In genomic region chr19:37467608-37468090, GRCh38 we compare ENCODE assay signal across 8 cellular contexts. TPM values are rescaled to one million over a fixed set of nuclear protein-coding genes. Genes with fewer than 3 reads are reported as not detected.
DNase-seq lines count a peak whose midpoint lies in the region; ATAC-seq and TF ChIP-seq lines count a peak whose summit lies in the region.

No MANE protein-coding gene starts in this region.

- H3K79me2 ChIP-seq in parathyroid adenoma: peaks cover 12% of the 10 kb centered on the region

- intact Hi-C loops in esophagus squamous epithelium (cut with DNase I): no loop called here

- DNase-seq in RWPE2 (ENCODE audit: low spot score) (no peak), esophagus squamous epithelium (lab: John Stamatoyannopoulos, UW) (no peak), AG20443 (ENCODE audit: low spot score) (no peak)
- no peak for DNase-seq in stimulated activated CD4-positive, alpha-beta T cell treated with anti-CD3 and anti-CD28 coated beads, Interleukin-15, amount 100 ng/mL, for 24 hours

- peak overlapping the region; percentile 97 for H2AFZ ChIP-seq in parathyroid adenoma

- H3K4me3 ChIP-seq in GM08714 (ENCODE audit: low read length) (peak overlapping the region; percentile 80; the same call in 1 of the 2 replicates), RWPE2 (ENCODE audit: severe bottlenecking) (peak overlapping the region; percentile 73), esophagus squamous epithelium (peak overlapping the region; percentile 66 to 88 (median 78)), parathyroid adenoma (ENCODE audit: low read depth, low read length) (peak overlapping the region; percentile 78)

- H3K36me3 ChIP-seq in RWPE2 (ENCODE audit: low read depth) (peaks cover 31% of the 10 kb centered on the region), esophagus squamous epithelium (peaks cover 0 to 41% (median 0%) of the 10 kb centered on the region in 3 donors), parathyroid adenoma (ENCODE audit: control insufficient read depth, insufficient read depth, low read length) (no peaks in the 10 kb centered on the region)

- no peak for ATAC-seq in RWPE2 (ENCODE audit: low read depth)
- ATAC-seq in HG03520 (IDR thresholded peaks at IDR 0.05; ENCODE audit: unreplicated experiment): no peak
- no peak for ATAC-seq in HG03432 (IDR thresholded peaks at IDR 0.05; ENCODE audit: unreplicated experiment)

- peak overlapping the region; percentile 64 for H3K4me2 ChIP-seq in parathyroid adenoma (ENCODE audit: low read length)

- 48 to 52% methylated on average over 16 of the region's 18 CpGs for WGBS in esophagus squamous epithelium, 2 donors

- no peak overlapping the region for H3K9ac ChIP-seq in parathyroid adenoma

- TF ChIP-seq CTCF in RWPE2 (IDR thresholded peaks at IDR 0.05; ENCODE audit: poor library complexity, severe bottlenecking): no peak
- peak in 1 of 6 experiments; percentile 3 for TF ChIP-seq CTCF in esophagus squamous epithelium (IDR thresholded peaks at IDR 0.05)
- TF ChIP-seq CTCF in parathyroid adenoma (IDR thresholded peaks at IDR 0.05): no peak

- H3K27ac ChIP-seq in RWPE2 (ENCODE audit: poor library complexity, severe bottlenecking): peak overlapping the region; percentile 51
- H3K27ac ChIP-seq in esophagus squamous epithelium: peak overlapping the region; percentile 79 to 96 (median 94)
- peak overlapping the region; percentile 79 for H3K27ac ChIP-seq in parathyroid adenoma

- no peak for TF ChIP-seq POLR2A in esophagus squamous epithelium (IDR thresholded peaks at IDR 0.05)

- H3K27me3 ChIP-seq in RWPE2 (ENCODE audit: insufficient read depth, poor library complexity, severe bottlenecking) (no peaks in the 10 kb centered on the region), esophagus squamous epithelium (no peaks in the 10 kb centered on the region), parathyroid adenoma (ENCODE audit: control insufficient read depth, insufficient read depth, low read length) (no peaks in the 10 kb centered on the region)

- H3K4me1 ChIP-seq in RWPE2 (ENCODE audit: insufficient read depth, poor library complexity, severe bottlenecking): no peaks in the 10 kb centered on the region
- peaks cover 10 to 36% (median 10%) of the 10 kb centered on the region in 3 donors for H3K4me1 ChIP-seq in esophagus squamous epithelium
- H3K4me1 ChIP-seq in parathyroid adenoma: peaks cover 6% of the 10 kb centered on the region

- H3K9me3 ChIP-seq in RWPE2 (ENCODE audit: severe bottlenecking) (no peaks in the 10 kb centered on the region), esophagus squamous epithelium (peaks cover 0 to 20% (median under 1%) of the 10 kb centered on the region in 3 donors), parathyroid adenoma (ENCODE audit: control insufficient read depth, low read length) (no peaks in the 10 kb centered on the region)

RNA-seq across cellular contexts. Expression of gene ZNF569, which starts 0.4 kb away (rescaled TPM):
- 1 to 10 TPM in 2 of 4 donors, under 1 TPM in 2; 0.61 to 2.7 (median 1.1) TPM for total RNA-seq in esophagus squamous epithelium

RNA-seq across cellular contexts. Expression of gene ZNF570, which starts 1.5 kb away (rescaled TPM):
- 1 to 10 TPM; 2.2 to 7.2 (median 4.6) TPM for total RNA-seq in esophagus squamous epithelium

RNA-seq across cellular contexts. Expression of gene ZNF793, which starts 39.1 kb away (rescaled TPM):
- total RNA-seq in esophagus squamous epithelium: 1 to 10 TPM; 1.2 to 3.4 (median 2.0) TPM
